ENCODE assay signal across 8 cellular contexts in the genomic region with DNA sequence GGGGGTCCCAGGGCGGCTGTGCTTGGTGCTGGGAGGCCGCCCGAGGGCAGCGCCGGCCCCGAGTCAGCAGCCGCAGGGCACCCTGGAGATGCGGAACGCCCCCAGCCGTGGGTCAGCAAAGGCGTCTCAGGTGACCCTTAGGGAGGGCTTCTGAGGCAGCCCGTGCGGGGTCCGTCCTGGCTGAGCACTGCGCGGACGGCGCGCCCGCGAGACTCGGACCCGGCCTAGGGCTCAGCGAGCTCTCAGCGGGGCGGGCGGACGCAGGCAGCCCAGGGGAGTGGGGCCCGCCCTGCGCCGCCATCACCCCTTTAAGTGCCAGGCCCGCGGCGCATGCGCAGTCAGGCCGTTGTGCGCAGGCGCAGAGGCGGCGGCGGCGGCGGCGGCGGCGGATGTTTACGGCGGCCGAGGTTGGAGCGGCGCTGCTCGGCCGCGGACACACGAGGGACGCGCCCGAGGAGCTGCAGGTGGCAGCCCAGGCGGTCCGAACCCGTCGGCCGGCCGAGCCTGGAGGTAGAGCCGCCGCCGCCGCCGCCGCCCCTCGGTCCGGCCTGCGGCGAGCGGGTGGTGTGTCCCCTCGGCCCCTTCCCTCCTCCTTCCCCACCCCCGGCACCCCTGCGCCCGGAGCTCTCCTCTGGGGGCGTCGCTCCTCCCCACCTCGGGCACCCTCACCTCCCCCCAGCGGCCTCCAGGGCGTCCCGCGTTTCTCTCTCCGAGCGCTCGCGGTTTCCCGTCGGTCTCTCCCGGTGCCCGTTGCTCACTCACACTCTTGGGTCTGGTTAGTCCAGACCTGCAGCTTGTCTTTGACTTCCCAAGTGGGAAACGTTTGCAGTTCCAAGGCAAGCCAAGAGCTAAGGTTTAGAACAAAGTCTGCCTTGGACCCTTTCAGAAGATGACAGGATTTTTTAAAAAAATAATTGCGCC. TPM values are rescaled to one million over a fixed set of nuclear protein-coding genes. Genes with fewer than 3 reads are reported as not detected.
DNase-seq lines count a peak whose midpoint lies in the region; ATAC-seq, FAIRE-seq and TF ChIP-seq lines count a peak whose summit lies in the region.

A gene (plus strand): TSS at position 388 of the 921 bp plus-strand sequence. CDS start 4,218 bp downstream, outside the sequence.

- FAIRE-seq in kidney (lab: Jason Lieb, UNC), result no peak

- peak; percentile 43 for DNase-seq in AG04450 (ENCODE audit: low read depth, low spot score)
- DNase-seq in NCI-H345 (lab: John Stamatoyannopoulos, UW), result peak; percentile 90
- peak; percentile 84 for DNase-seq in activated CD4-positive, CD25-positive, alpha-beta regulatory T cell treated with anti-CD3 and anti-CD28 coated beads, Interleukin-2, amount 50 U/mL, for 72 hours
- DNase-seq in cerebellar cortex (ENCODE audit: low spot score), result peak; percentile 74
- peak; percentile 94 for DNase-seq in kidney
- peak; percentile 88 for DNase-seq in stimulated activated CD4-positive, alpha-beta T cell treated with anti-CD3 and anti-CD28 coated beads, Interleukin-15, amount 100 ng/mL, for 24 hours

- TF ChIP-seq CTCF in AG04450 (IDR thresholded peaks at IDR 0.05; ENCODE audit: low read depth, low read length) (no peak), kidney (IDR thresholded peaks at IDR 0.05; ENCODE audit: borderline replicate concordance, extremely low read depth, insufficient read depth) (no peak)

- H3K4me3 ChIP-seq in AG04450 (ENCODE audit: low read depth, low read length) (peak within 1 kb of the TSS; percentile 74), kidney (ENCODE audit: low read length in 2 of 2) (peak within 1 kb of the TSS; percentile 84 to 88)

- peak; percentile 76 for ATAC-seq in GM18909 (IDR thresholded peaks at IDR 0.05; ENCODE audit: poor library complexity, unreplicated experiment)
- peak; percentile 72 for ATAC-seq in HG03159 (IDR thresholded peaks at IDR 0.05; ENCODE audit: unreplicated experiment)

- POLR2A ChIA-PET in AG04450 (lab: Yijun Ruan, JAX), result interaction anchor here (0.6 to 2.3 kb wide), 4 partner anchors 13 to 40 kb away, joined by 3 to 13 read pairs (median 4); no protein-coding TSS in a partner anchor

- H3K9me3 ChIP-seq in AG04450 (ENCODE audit: control insufficient read depth, insufficient read depth, low read length) (no peaks in the 10 kb centered on the region; the same call in 1 of the 2 replicates), kidney (ENCODE audit: control insufficient read depth in 1 of 2, low read length in 2 of 2) (no peaks in the 10 kb centered on the region)

- CTCF ChIA-PET in AG04450 (lab: Charles Lee), result interaction anchor here (0.9 kb wide), 1 partner anchor 172 kb away, joined by 3 read pairs; no protein-coding TSS in a partner anchor

- peaks cover 5% of the 10 kb centered on the region for H3K27me3 ChIP-seq in AG04450 (ENCODE audit: control insufficient read depth, insufficient read depth, low read length)

- no peaks in the 10 kb centered on the region for H3K36me3 ChIP-seq in kidney (ENCODE audit: control insufficient read depth in 1 of 2, insufficient read depth in 2 of 2, low read length in 2 of 2)

- H3K27ac ChIP-seq in AG04450 (ENCODE audit: low read depth, low read length) (peak within 1 kb of the TSS; percentile 39), kidney (ENCODE audit: low read depth in 2 of 2, low read length in 2 of 2) (peak within 1 kb of the TSS; percentile 67 to 91)

- peaks cover 22 to 23% of the 10 kb centered on the region in 2 donors for H3K4me1 ChIP-seq in kidney (ENCODE audit: control insufficient read depth in 1 of 2, insufficient read depth in 1 of 2, low read depth in 1 of 2, low read length in 2 of 2)

- intact Hi-C loops in kidney (cut with DNase I), result no loop called here

- H3K9ac ChIP-seq in kidney (ENCODE audit: low read length in 2 of 2), result peak within 1 kb of the TSS; percentile 69 to 73

RNA-seq across cellular contexts. Expression of the gene that starts here (rescaled TPM):
- polyA plus RNA-seq in AG04450 (2011; rRNA removed), result 32.4 and 42.7 TPM in 2 replicates
- 15.7 and 20.2 TPM in 2 replicates for polyA minus RNA-seq in AG04450 (2011; rRNA and poly(A)+ RNA removed)
- total RNA-seq in kidney, result 53.8 TPM
- polyA plus RNA-seq in kidney (ENCODE audit: insufficient read depth, low read depth, low replicate concordance), result 25.0 TPM

Comparison
In these comparisons a context has a peak if more than half of its experiments do, and no peak if none do; other contexts are left out.
1. Peak in every context shown above with its lines: DNase-seq, ATAC-seq, H3K4me3 ChIP-seq and H3K27ac ChIP-seq.
2. DNase-seq: peak in every context shown above with its lines; median percentile 94 in kidney; 90 in NCI-H345; 88 in stimulated activated CD4-positive, alpha-beta T cell treated with anti-CD3 and anti-CD28 coated beads, Interleukin-15, amount 100 ng/mL, for 24 hours; 84 in activated CD4-positive, CD25-positive, alpha-beta regulatory T cell treated with anti-CD3 and anti-CD28 coated beads, Interleukin-2, amount 50 U/mL, for 72 hours; 74 in cerebellar cortex; 43 in AG04450.